In genomic region chr2:74474899-74475298, GRCh38 we compare ENCODE assay signal across 13 cellular contexts. TPM values are rescaled to one million over a fixed set of nuclear protein-coding genes. Genes with fewer than 3 reads are reported as not detected.
DNase-seq lines count a peak whose midpoint lies in the region; ATAC-seq and TF ChIP-seq lines count a peak whose summit lies in the region.
"Had no signal": no experiment of that assay in that cellular context is flagged by ENCODE, and none has a peak within 500 bp of the region (broad histone marks: within the 10 kb centered on the region; RNA-seq: fewer than 3 reads in every experiment).

No MANE protein-coding gene starts in this region.

- peaks cover 22% of the 10 kb centered on the region for H3K4me1 Mint-ChIP-seq in activated CD4-positive, alpha-beta T cell treated with anti-CD3 and anti-CD28 coated beads for 36 hours

- no peak overlapping the region for H3K27ac Mint-ChIP-seq in activated CD4-positive, alpha-beta T cell treated with anti-CD3 and anti-CD28 coated beads for 36 hours
- H3K27ac Mint-ChIP-seq: activated CD8-positive, alpha-beta memory T cell treated with anti-CD3 and anti-CD28 coated beads, Interleukin-2, amount 10 ng/mL, durations not matched to agents 7 days and 5 days had no signal

- peaks cover 20% of the 10 kb centered on the region for H3K36me3 ChIP-seq in OCI-LY3 (replicated peaks; ENCODE audit: low read depth, low read length)
- no peaks in the 10 kb centered on the region for H3K36me3 ChIP-seq in smooth muscle cell (ENCODE audit: low read depth)

- H3K9ac ChIP-seq in OCI-LY3 (ENCODE audit: low read length), result no peak overlapping the region
- no peak overlapping the region for H3K9ac ChIP-seq in smooth muscle cell (ENCODE audit: low read depth)

- H3K4me3 Mint-ChIP-seq in activated CD4-positive, alpha-beta T cell treated with anti-CD3 and anti-CD28 coated beads for 36 hours, result no peak overlapping the region
- H3K4me3 Mint-ChIP-seq: activated CD8-positive, alpha-beta memory T cell treated with anti-CD3 and anti-CD28 coated beads, Interleukin-2, amount 10 ng/mL, durations not matched to agents 7 days and 5 days had no signal

- no peak overlapping the region for H3K4me3 ChIP-seq in OCI-LY3 (ENCODE audit: low read length)
- no peak overlapping the region for H3K4me3 ChIP-seq in epithelial cell of esophagus (ENCODE audit: low read length)
- H3K4me3 ChIP-seq in smooth muscle cell, result no peak overlapping the region

- WGBS in smooth muscle cell (ENCODE audit: low lambda C conversion rate), result 95% methylated on average over 5 of the region's 5 CpGs

- H3K4me1 ChIP-seq in OCI-LY3 (ENCODE audit: low read length), result peaks cover 11% of the 10 kb centered on the region
- H3K4me1 ChIP-seq in smooth muscle cell (ENCODE audit: low read depth), result peaks cover 12% of the 10 kb centered on the region

- H3K79me2 ChIP-seq in OCI-LY3 (ENCODE audit: low read length) (peaks cover 10% of the 10 kb centered on the region), smooth muscle cell (ENCODE audit: low read depth) (peaks cover 10% of the 10 kb centered on the region)

- H3K9me3 Mint-ChIP-seq in activated CD4-positive, alpha-beta T cell treated with anti-CD3 and anti-CD28 coated beads for 36 hours (ENCODE audit: low read depth), result no peaks in the 10 kb centered on the region

- H3K4me2 ChIP-seq in OCI-LY3 (ENCODE audit: low read length) (no peak overlapping the region), smooth muscle cell (no peak overlapping the region)

- H3K9me3 ChIP-seq in OCI-LY3 (ENCODE audit: insufficient read depth, low read length), result no peaks in the 10 kb centered on the region
- no peaks in the 10 kb centered on the region for H3K9me3 ChIP-seq in smooth muscle cell (replicated peaks; ENCODE audit: low read depth)

- peak; percentile 31 for TF ChIP-seq CTCF in OCI-LY3 (IDR thresholded peaks at IDR 0.05; ENCODE audit: low read depth, low read length)
- peak; percentile 35 for TF ChIP-seq CTCF in epithelial cell of esophagus (IDR thresholded peaks at IDR 0.05; ENCODE audit: insufficient read depth, low read depth, low read length, missing control alignments)
- TF ChIP-seq CTCF in smooth muscle cell (IDR thresholded peaks at IDR 0.05; ENCODE audit: borderline replicate concordance, insufficient read depth, poor library complexity, severe bottlenecking), result peak; percentile 31

- peak; percentile 28 for DNase-seq in activated CD4-positive, alpha-beta T cell treated with anti-CD3 and anti-CD28 coated beads for 36 hours
- no peak for DNase-seq in activated CD4-positive, alpha-beta T cell treated with anti-CD3 and anti-CD28 coated beads, Interleukin-2, amount 50 U/mL, for 1 hour
- DNase-seq in epithelial cell of esophagus (ENCODE audit: low read depth) (no peak), smooth muscle cell (lab: John Stamatoyannopoulos, UW; ENCODE audit: unreplicated experiment) (no peak), SHP77 (lab: John Stamatoyannopoulos, UW) (no peak)
- DNase-seq: activated CD8-positive, alpha-beta memory T cell treated with anti-CD3 and anti-CD28 coated beads, Interleukin-2, amount 10 ng/mL, durations not matched to agents 7 days and 5 days; NCI-H2227 treated with DMSO at 0.1 percent for 48 hours; stimulated activated CD4-positive, alpha-beta T cell treated with anti-CD3 and anti-CD28 coated beads, Interleukin-2, amount 100 ng/mL, for 48 hours; substantia nigra; SW 1271 had no signal

- no peaks in the 10 kb centered on the region for H4K20me1 ChIP-seq in OCI-LY3 (ENCODE audit: insufficient read depth, low read length)
- H4K20me1 ChIP-seq in smooth muscle cell (ENCODE audit: low read depth), result no peaks in the 10 kb centered on the region

- ATAC-seq in activated CD4-positive, alpha-beta T cell treated with anti-CD3 and anti-CD28 coated beads for 36 hours, result no peak
- ATAC-seq in HG03378 (IDR thresholded peaks at IDR 0.05; ENCODE audit: unreplicated experiment), result no peak
- ATAC-seq in GM21390 (IDR thresholded peaks at IDR 0.05; ENCODE audit: unreplicated experiment), result no peak
- ATAC-seq: activated CD8-positive, alpha-beta memory T cell treated with anti-CD3 and anti-CD28 coated beads, Interleukin-2, amount 10 ng/mL, durations not matched to agents 7 days and 5 days had no signal

- no peaks in the 10 kb centered on the region for H3K27me3 Mint-ChIP-seq in activated CD4-positive, alpha-beta T cell treated with anti-CD3 and anti-CD28 coated beads for 36 hours
- H3K27me3 Mint-ChIP-seq: activated CD8-positive, alpha-beta memory T cell treated with anti-CD3 and anti-CD28 coated beads, Interleukin-2, amount 10 ng/mL, durations not matched to agents 7 days and 5 days had no signal

- intact Hi-C loops in activated CD4-positive, alpha-beta T cell treated with anti-CD3 and anti-CD28 coated beads for 36 hours (cut with DNase I, micrococcal nuclease), result no loop called here

- H3F3A ChIP-seq in smooth muscle cell (ENCODE audit: low read depth), result peaks cover 5% of the 10 kb centered on the region

- POLR2A ChIA-PET in activated CD4-positive, alpha-beta T cell treated with anti-CD3 and anti-CD28 coated beads for 36 hours (lab: Charles Lee), result interaction anchor here (0.6 kb wide), 1 partner anchor 23 kb away, joined by 8 read pairs; no protein-coding TSS in a partner anchor

- H2AFZ ChIP-seq in OCI-LY3 (ENCODE audit: low read depth, low read length) (no peak overlapping the region), smooth muscle cell (ENCODE audit: low read depth) (no peak overlapping the region)

- H3K27ac ChIP-seq in OCI-LY3 (ENCODE audit: low read length) (no peak overlapping the region), smooth muscle cell (ENCODE audit: low read depth) (no peak overlapping the region)

- CTCF ChIA-PET in activated CD4-positive, alpha-beta T cell treated with anti-CD3 and anti-CD28 coated beads for 36 hours (lab: Charles Lee), result interaction anchor here (0.7 to 5.3 kb wide), 6 partner anchors 7 to 86 kb away, joined by 3 to 44 read pairs (median 5); partner anchors contain the start of genes CCDC142, INO80B, TTC31 and WBP1

- H3K27me3 ChIP-seq in OCI-LY3 (ENCODE audit: low read depth, low read length) (no peaks in the 10 kb centered on the region), smooth muscle cell (ENCODE audit: low read depth) (no peaks in the 10 kb centered on the region)

- H3K36me3 Mint-ChIP-seq in activated CD4-positive, alpha-beta T cell treated with anti-CD3 and anti-CD28 coated beads for 36 hours (ENCODE audit: low read depth), result peaks cover 27% of the 10 kb centered on the region

RNA-seq across cellular contexts. Expression of gene MRPL53, which starts 2.4 kb away (rescaled TPM):
- total RNA-seq in activated CD4-positive, alpha-beta T cell treated with anti-CD3 and anti-CD28 coated beads for 36 hours, result 10 to 100 TPM; 87.4 to 88.5 TPM
- total RNA-seq in smooth muscle cell, result 12.0 and 18.2 TPM in 2 replicates
- 76.8 and 85.4 TPM in 2 replicates for polyA plus RNA-seq in smooth muscle cell

RNA-seq across cellular contexts. Expression of gene CCDC142, which starts 7.9 kb away (rescaled TPM):
- total RNA-seq in activated CD4-positive, alpha-beta T cell treated with anti-CD3 and anti-CD28 coated beads for 36 hours, result 10 to 100 TPM in 1 of 2 experiments, 1 to 10 TPM in 1; 9.7 to 13.2 TPM
- total RNA-seq in smooth muscle cell, result 5.5 and 8.0 TPM in 2 replicates
- polyA plus RNA-seq in smooth muscle cell, result 7.7 and 10.8 TPM in 2 replicates

RNA-seq across cellular contexts. Expression of gene TTC31, which starts 8.0 kb away (rescaled TPM):
- 10 to 100 TPM; 24.0 to 24.6 TPM for total RNA-seq in activated CD4-positive, alpha-beta T cell treated with anti-CD3 and anti-CD28 coated beads for 36 hours
- 18.7 and 23.3 TPM in 2 replicates for total RNA-seq in smooth muscle cell
- polyA plus RNA-seq in smooth muscle cell, result 17.3 and 19.9 TPM in 2 replicates

RNA-seq across cellular contexts. Expression of gene MOGS, which starts 9.7 kb away (rescaled TPM):
- total RNA-seq in activated CD4-positive, alpha-beta T cell treated with anti-CD3 and anti-CD28 coated beads for 36 hours, result 10 to 100 TPM; 44.2 to 48.9 TPM
- 46.2 and 49.0 TPM in 2 replicates for total RNA-seq in smooth muscle cell
- 38.3 and 45.5 TPM in 2 replicates for polyA plus RNA-seq in smooth muscle cell

RNA-seq across cellular contexts. Expression of gene WBP1, which starts 16.7 kb away (rescaled TPM):
- 10 to 100 TPM; 24.9 to 30.2 TPM for total RNA-seq in activated CD4-positive, alpha-beta T cell treated with anti-CD3 and anti-CD28 coated beads for 36 hours
- 63.9 and 90.8 TPM in 2 replicates for total RNA-seq in smooth muscle cell
- polyA plus RNA-seq in smooth muscle cell, result 117 and 123 TPM in 2 replicates
